1 cellular context compared by ENCODE assay signal in genomic region chr12:121797937-121798801, GRCh38.
TF ChIP-seq lines count a peak whose summit lies in the region.

No MANE protein-coding gene starts in this region.

TF ChIP-seq in K562, 482 proteins besides CTCF, POLR2A, EP300 and RAD21 (continued from another document and continues in another):
- TF ChIP-seq ZBTB40 (IDR thresholded peaks at IDR 0.05): no peak
- no peak for TF ChIP-seq ZBTB40 (CRISPR knock-in tag; IDR thresholded peaks at IDR 0.05)
- no peak for TF ChIP-seq ZBTB34 (CRISPR knock-in tag; IDR thresholded peaks at IDR 0.05)
- no peak for TF ChIP-seq ZNF444 (CRISPR knock-in tag; IDR thresholded peaks at IDR 0.05)
- no peak for TF ChIP-seq NR3C1 (CRISPR knock-in tag; IDR thresholded peaks at IDR 0.05)
- TF ChIP-seq KAT7 (CRISPR knock-in tag; IDR thresholded peaks at IDR 0.05; ENCODE audit: borderline replicate concordance): 0 out of 2 replicates have a peak, but pooled peaks have one; percentile 17
- TF ChIP-seq FOSL1 (tag; conservative IDR thresholded peaks at IDR 0.05): no peak
- no peak for TF ChIP-seq NRF1 (conservative IDR thresholded peaks at IDR 0.05 in 1 of 2, IDR thresholded peaks at IDR 0.05 in 1 of 2)
- peak; percentile 22; the same call in 1 of the 2 replicates for TF ChIP-seq ATF7 (IDR thresholded peaks at IDR 0.05)
- TF ChIP-seq PHB2 (IDR thresholded peaks at IDR 0.05; ENCODE audit: low read depth): no peak
- no peak for TF ChIP-seq RNF219 (CRISPR knock-in tag; IDR thresholded peaks at IDR 0.05)
- no peak for TF ChIP-seq ZNF347 (CRISPR knock-in tag; IDR thresholded peaks at IDR 0.05; ENCODE audit: low read depth)
- no peak for TF ChIP-seq SRSF9 (IDR thresholded peaks at IDR 0.05; ENCODE audit: borderline replicate concordance, low read depth, low read length)
- no peak; a peak in 1 of 4 replicates for TF ChIP-seq MLLT1 (IDR thresholded peaks at IDR 0.05)
- peak; percentile 83 for TF ChIP-seq CXXC5 (CRISPR knock-in tag; IDR thresholded peaks at IDR 0.05)
- no peak for TF ChIP-seq PBX2 (CRISPR knock-in tag; IDR thresholded peaks at IDR 0.05; ENCODE audit: low read depth)
- no peak for TF ChIP-seq PBX2 (tag; conservative IDR thresholded peaks at IDR 0.05; ENCODE audit: low read depth)
- TF ChIP-seq TEAD2 (tag; IDR thresholded peaks at IDR 0.05): no peak
- TF ChIP-seq HLTF (IDR thresholded peaks at IDR 0.05): no peak
- TF ChIP-seq SNRNP70 (optimal IDR thresholded peaks at IDR 0.05; ENCODE audit: low read depth, low read length): no peak
- no peak; the same call in 1 of the 2 replicates for TF ChIP-seq GMEB1 (CRISPR knock-in tag; IDR thresholded peaks at IDR 0.05)
- TF ChIP-seq CBX1 (IDR thresholded peaks at IDR 0.05; ENCODE audit: low read depth): no peak
- TF ChIP-seq ZNF384 (IDR thresholded peaks at IDR 0.05; ENCODE audit: low read depth, low read length): no peak
- 0 out of 2 replicates have a peak, but pooled peaks have one; percentile 31 for TF ChIP-seq POLR2AphosphoS5 (IDR thresholded peaks at IDR 0.05; ENCODE audit: control insufficient read depth, insufficient read depth, low read depth, low read length)
- no peak for TF ChIP-seq PHF8 (IDR thresholded peaks at IDR 0.05; ENCODE audit: borderline replicate concordance, low read length)
- TF ChIP-seq FOXA3 (CRISPR knock-in tag; conservative IDR thresholded peaks at IDR 0.05 in 1 of 2, IDR thresholded peaks at IDR 0.05 in 1 of 2): no peak
- TF ChIP-seq FOXJ3 (CRISPR knock-in tag; IDR thresholded peaks at IDR 0.05): no peak
- no peak for TF ChIP-seq KHSRP (IDR thresholded peaks at IDR 0.05)
- TF ChIP-seq ATF6 (CRISPR knock-in tag; IDR thresholded peaks at IDR 0.05): no peak
- no peak for TF ChIP-seq NCOA4 (IDR thresholded peaks at IDR 0.05; ENCODE audit: partially characterized antibody)
- TF ChIP-seq GTF2B (IDR thresholded peaks at IDR 0.05; ENCODE audit: extremely low read depth, insufficient read length): no peak
- TF ChIP-seq GABPB1 (CRISPR knock-in tag; IDR thresholded peaks at IDR 0.05): 0 out of 2 replicates have a peak, but pooled peaks have one; percentile 15
- no peak for TF ChIP-seq BMI1 (IDR thresholded peaks at IDR 0.05; ENCODE audit: low read length)
- no peak for TF ChIP-seq MYBL2 (IDR thresholded peaks at IDR 0.05; ENCODE audit: low read depth)
- no peak for TF ChIP-seq MYBL2 (CRISPR knock-in tag; IDR thresholded peaks at IDR 0.05; ENCODE audit: borderline replicate concordance)
- peak; percentile 88 for TF ChIP-seq MYC (IDR thresholded peaks at IDR 0.05; ENCODE audit: low read depth, low read length)
- TF ChIP-seq MYC (CRISPR knock-in tag; IDR thresholded peaks at IDR 0.05; ENCODE audit: borderline replicate concordance, low read depth): peak; percentile 58; the same call in 1 of the 2 replicates
- no peak for TF ChIP-seq DLX4 (CRISPR knock-in tag; IDR thresholded peaks at IDR 0.05)
- TF ChIP-seq CBFB (CRISPR knock-in tag; IDR thresholded peaks at IDR 0.05): no peak
- TF ChIP-seq BDP1 (IDR thresholded peaks at IDR 0.05; ENCODE audit: insufficient read depth, insufficient read length): no peak
- TF ChIP-seq IRF2 (CRISPR knock-in tag; IDR thresholded peaks at IDR 0.05): no peak
